29 cellular contexts compared by ENCODE assay signal in genomic region chr13:98686281-98686680, GRCh38.
"Had no signal": no experiment of that assay in that cellular context is flagged by ENCODE, and none has a peak within 500 bp of the region (broad histone marks: within the 10 kb centered on the region; RNA-seq: fewer than 3 reads in every experiment).

No MANE protein-coding gene starts in this region.

- H3K4me3 ChIP-seq: colonic mucosa, esophagus muscularis mucosa, gastroesophageal sphincter, heart left ventricle, hepatocyte, lower lobe of right lung, psoas muscle, skin epidermis, spleen, testis, tibial artery had no signal

- ATAC-seq: foreskin keratinocyte; gastroesophageal sphincter; heart left ventricle; left colon; left ventricle myocardium superior; lower lobe of right lung; naive thymus-derived CD8-positive, alpha-beta T cell; psoas muscle; right cardiac atrium; stimulated activated memory B cell treated with anti-CD40 and anti-IgM and Interleukin-4, amounts not matched to agents 10 μg/mL and 1 μg/mL and 100 μg/mL, for 72 hours; stimulated activated naive CD8-positive, alpha-beta T cell treated with anti-CD3 and anti-CD28 coated beads, Interleukin-15, Interleukin-2, amounts not matched to agents 100 U/mL and 50 U/mL, for 24 hours had no signal

- H3K4me1 ChIP-seq: colonic mucosa, esophagus muscularis mucosa, foreskin keratinocyte, gastroesophageal sphincter, heart left ventricle, lower lobe of right lung, psoas muscle, spleen, testis, tibial artery had no signal

- H3K27ac Mint-ChIP-seq: naive thymus-derived CD8-positive, alpha-beta T cell; stimulated activated memory B cell treated with anti-CD40 and anti-IgM and Interleukin-4, amounts not matched to agents 10 μg/mL and 1 μg/mL and 100 μg/mL, for 72 hours; type B pancreatic cell had no signal

- H3K4me1 Mint-ChIP-seq: neural crest cell; stimulated activated memory B cell treated with anti-CD40 and anti-IgM and Interleukin-4, amounts not matched to agents 10 μg/mL and 1 μg/mL and 100 μg/mL, for 72 hours had no signal

- H3K79me2 ChIP-seq: hepatocyte had no signal

- H3K27me3 ChIP-seq: colonic mucosa, esophagus muscularis mucosa, foreskin keratinocyte, gastroesophageal sphincter, heart left ventricle, hepatocyte, spleen, testis, tibial artery had no signal

- DNase-seq: colonic mucosa; dermis blood vessel endothelial cell; effector memory CD4-positive, alpha-beta T cell; foreskin keratinocyte; heart left ventricle; kidney glomerular epithelial cell; left colon; left ventricle myocardium superior; lower lobe of right lung; naive thymus-derived CD8-positive, alpha-beta T cell; nucleus accumbens; posterior cingulate gyrus; psoas muscle; right cardiac atrium; spleen; stimulated activated CD4-positive, alpha-beta T cell treated with anti-CD3 and anti-CD28 coated beads, Interleukin-4, amount 100 ng/mL, for 4 hours; stimulated activated naive CD8-positive, alpha-beta T cell treated with anti-CD3 and anti-CD28 coated beads, Interleukin-15, Interleukin-2, amounts not matched to agents 100 U/mL and 50 U/mL, for 24 hours; substantia nigra; testis; tibial artery had no signal

- H3K27ac ChIP-seq: colonic mucosa, esophagus muscularis mucosa, foreskin keratinocyte, gastroesophageal sphincter, heart left ventricle, hepatocyte, lower lobe of right lung, psoas muscle, skin epidermis, spleen, testis, tibial artery had no signal

- H3K36me3 Mint-ChIP-seq: naive thymus-derived CD8-positive, alpha-beta T cell; stimulated activated memory B cell treated with anti-CD40 and anti-IgM and Interleukin-4, amounts not matched to agents 10 μg/mL and 1 μg/mL and 100 μg/mL, for 72 hours; type B pancreatic cell had no signal

- H3K36me3 ChIP-seq: colonic mucosa, esophagus muscularis mucosa, gastroesophageal sphincter, heart left ventricle, lower lobe of right lung, spleen, tibial artery had no signal

- FAIRE-seq: endothelial cell of umbilical vein, islet of Langerhans had no signal

- H3K9me3 ChIP-seq: colonic mucosa, esophagus muscularis mucosa, gastroesophageal sphincter, heart left ventricle, lower lobe of right lung, psoas muscle, spleen, testis, tibial artery had no signal

- H3K9me3 Mint-ChIP-seq: naive thymus-derived CD8-positive, alpha-beta T cell; neural crest cell; type B pancreatic cell had no signal

- H3K27me3 Mint-ChIP-seq: type B pancreatic cell had no signal

- H3K4me2 ChIP-seq: hepatocyte had no signal

- H2AFZ ChIP-seq: hepatocyte had no signal

- H3K4me3 Mint-ChIP-seq: naive thymus-derived CD8-positive, alpha-beta T cell; neural crest cell; stimulated activated memory B cell treated with anti-CD40 and anti-IgM and Interleukin-4, amounts not matched to agents 10 μg/mL and 1 μg/mL and 100 μg/mL, for 72 hours; type B pancreatic cell had no signal
